Comparison of ENCODE assay signal across 11 cellular contexts in the genomic region with DNA sequence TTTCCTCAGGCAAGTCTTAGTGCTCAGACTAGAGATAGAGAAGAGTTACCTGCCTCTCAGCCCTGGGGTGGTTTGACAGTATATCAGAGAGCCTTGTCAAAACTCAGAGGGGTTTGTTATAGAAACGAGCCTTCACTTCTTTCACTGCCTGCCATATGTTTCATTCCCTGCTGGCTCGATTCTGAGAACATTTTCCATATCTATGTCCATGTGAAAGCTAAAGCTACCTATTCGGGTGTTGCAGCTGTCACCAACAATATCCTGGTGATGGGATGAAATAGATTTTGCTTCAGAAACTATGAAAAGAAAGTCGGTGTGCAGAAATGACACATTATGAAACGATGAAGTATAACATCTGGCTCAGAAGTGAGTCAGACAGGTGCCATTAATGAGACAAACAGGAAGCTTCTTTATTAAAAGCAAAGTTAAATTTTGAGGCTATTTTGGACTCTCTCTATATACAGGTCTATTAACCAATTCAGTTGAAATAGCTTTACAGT. TPM values are rescaled to one million over a fixed set of nuclear protein-coding genes. Genes with fewer than 3 reads are reported as not detected.
DNase-seq lines count a peak whose midpoint lies in the region; ATAC-seq and TF ChIP-seq lines count a peak whose summit lies in the region.
"Had no signal": no experiment of that assay in that cellular context is flagged by ENCODE, and none has a peak within 500 bp of the region (broad histone marks: within the 10 kb centered on the region; RNA-seq: fewer than 3 reads in every experiment).

No MANE protein-coding gene starts in this region.

- no peaks in the 10 kb centered on the region for H3K36me3 Mint-ChIP-seq in type B pancreatic cell
- H3K36me3 Mint-ChIP-seq: T-cell had no signal

- H3K4me1 Mint-ChIP-seq in type B pancreatic cell (ENCODE audit: unreplicated experiment), result peaks cover 13% of the 10 kb centered on the region

- no peak overlapping the region for H3K4me3 ChIP-seq in H7 (ENCODE audit: insufficient read depth, low read depth, low read length)

- no peaks in the 10 kb centered on the region for H3K9me3 Mint-ChIP-seq in type B pancreatic cell
- H3K9me3 Mint-ChIP-seq: T-cell had no signal

- peak overlapping the region; percentile 15 for H3K27ac ChIP-seq in KOPT-K1 (ENCODE audit: low read depth, low read length, poor library complexity, severe bottlenecking)
- H3K27ac ChIP-seq: parathyroid adenoma had no signal

- no peaks in the 10 kb centered on the region for H3K27me3 ChIP-seq in H7 (ENCODE audit: control insufficient read depth, insufficient read depth, low read length)

- no peak overlapping the region for H3K4me3 Mint-ChIP-seq in type B pancreatic cell

- no peaks in the 10 kb centered on the region for H3K9me3 ChIP-seq in KOPT-K1 (ENCODE audit: insufficient read depth, low read length, poor library complexity, severe bottlenecking)

- no peaks in the 10 kb centered on the region for H3K27me3 Mint-ChIP-seq in type B pancreatic cell
- H3K27me3 Mint-ChIP-seq: T-cell had no signal

- H3K36me3 ChIP-seq in KOPT-K1 (ENCODE audit: insufficient read depth, low read length), result no peaks in the 10 kb centered on the region
- no peaks in the 10 kb centered on the region for H3K36me3 ChIP-seq in H7 (replicated peaks; ENCODE audit: control insufficient read depth, insufficient read depth, low read length)

- DNase-seq in stimulated activated CD4-positive, alpha-beta T cell treated with anti-CD3 and anti-CD28 coated beads, Interleukin-4, amount 100 ng/mL, for 24 hours, result peak; percentile 18
- no peak for DNase-seq in stimulated activated CD4-positive, alpha-beta T cell treated with anti-CD3 and anti-CD28 coated beads, Interleukin-1b, Interleukin-23, amount 100 ng/mL, for 48 hours
- no peak for DNase-seq in type B pancreatic cell (ENCODE audit: extremely low spot score, unreplicated experiment)
- no peak for DNase-seq in H7
- no peak for DNase-seq in C1 segment of cervical spinal cord (lab: John Stamatoyannopoulos, UW)
- no peak for DNase-seq in OCI-M2 (lab: John Stamatoyannopoulos, UW; ENCODE audit: unreplicated experiment)
- DNase-seq: head of caudate nucleus, T-cell had no signal

- peak overlapping the region; percentile 0 for H3K27ac Mint-ChIP-seq in type B pancreatic cell
- H3K27ac Mint-ChIP-seq: T-cell had no signal

- TF ChIP-seq CTCF in type B pancreatic cell (conservative IDR thresholded peaks at IDR 0.05), result no peak

- peak; percentile 92 for ATAC-seq in HG02678 (IDR thresholded peaks at IDR 0.05; ENCODE audit: unreplicated experiment)

RNA-seq across cellular contexts. Expression of a gene that starts 56.1 kb away (rescaled TPM):
- total RNA-seq in type B pancreatic cell (ENCODE audit: low replicate concordance), result 34.4 and 43.3 TPM in 2 replicates
- total RNA-seq in H7 (2014; rRNA removed; shearing (Covaris generic)), result 17.8 and 22.7 TPM in 2 replicates
